10 cellular contexts compared by ENCODE assay signal in the genomic region with DNA sequence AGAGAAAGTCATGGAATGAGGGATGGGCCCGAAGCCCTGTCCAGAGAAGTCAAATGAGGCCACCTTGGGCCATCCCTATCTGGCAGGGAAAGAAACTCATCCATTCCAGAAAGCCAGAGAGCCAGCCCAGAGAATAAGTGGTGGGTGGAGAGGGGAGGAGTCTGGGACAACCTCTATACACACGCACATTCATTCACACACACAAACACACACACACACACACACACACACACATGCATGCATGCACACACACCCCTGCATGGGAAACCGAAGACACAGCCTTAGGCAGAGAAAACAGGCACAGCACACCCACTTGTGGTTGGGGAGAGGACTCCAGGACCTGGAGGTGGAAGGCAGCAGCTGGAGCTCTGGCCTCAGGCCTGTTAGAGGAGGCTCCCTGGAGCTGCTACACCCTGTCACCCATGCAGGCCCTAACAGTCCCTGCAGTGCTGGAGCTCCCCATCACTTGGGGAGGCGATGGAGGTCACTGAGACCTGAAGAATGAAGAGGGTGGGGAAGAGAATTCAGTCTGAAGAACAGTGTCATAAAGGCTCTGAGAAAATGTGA. TPM values are rescaled to one million over a fixed set of nuclear protein-coding genes. Genes with fewer than 3 reads are reported as not detected.
DNase-seq lines count a peak whose midpoint lies in the region; ATAC-seq and TF ChIP-seq lines count a peak whose summit lies in the region.
"Had no signal": no experiment of that assay in that cellular context is flagged by ENCODE, and none has a peak within 500 bp of the region (broad histone marks: within the 10 kb centered on the region; RNA-seq: fewer than 3 reads in every experiment).

No MANE protein-coding gene starts in this region.

- DNase-seq in H9 (peak; percentile 27), amniotic epithelial cell (ENCODE audit: low read depth) (peak; percentile 60), left ventricle myocardium superior (peak; percentile 72), stromal cell of bone marrow (ENCODE audit: low read depth) (peak; percentile 28), NOMO-1 treated with DMSO at 0.1 percent for 48 hours (lab: John Stamatoyannopoulos, UW; ENCODE audit: unreplicated experiment) (no peak)
- DNase-seq in activated effector memory CD4-positive, alpha-beta T cell treated with anti-CD3 and anti-CD28 coated beads, Interleukin-2, amount 50 U/mL, for 16 hours, result no peak
- DNase-seq in stimulated activated CD4-positive, alpha-beta T cell treated with anti-CD3 and anti-CD28 coated beads, Interleukin-12 subunit alpha, Interleukin-12 subunit beta, amount 100 ng/mL, for 4 hours, result no peak
- DNase-seq: activated naive CD4-positive, alpha-beta T cell treated with Interleukin-2 at 50 U/mL for 16 hours; T-helper 9 cell had no signal

- H3K4me3 Mint-ChIP-seq in H9, result no peak overlapping the region

- H3T11ph ChIP-seq in H9 (ENCODE audit: low read length), result no peak overlapping the region

- H3K23ac ChIP-seq in H9 (ENCODE audit: insufficient read length, low read depth, low read length), result no peak overlapping the region

- H3K9ac ChIP-seq in H9 (ENCODE audit: extremely low read depth, insufficient read length, low read length), result no peak overlapping the region

- no peaks in the 10 kb centered on the region for H3K23me2 ChIP-seq in H9 (ENCODE audit: insufficient read length, low read depth, low read length, poor library complexity, severe bottlenecking)

- no peak overlapping the region for H3K4me2 ChIP-seq in H9 (ENCODE audit: insufficient read depth, insufficient read length, low read length)

- no peak overlapping the region for H4K5ac ChIP-seq in H9 (ENCODE audit: insufficient read length, low read depth, low read length)

- H3K79me2 ChIP-seq in H9 (ENCODE audit: insufficient read depth, low read length), result no peaks in the 10 kb centered on the region

- no peak overlapping the region for H3K56ac ChIP-seq in H9 (ENCODE audit: insufficient read length, low read depth, low read length)

- H3K4ac ChIP-seq in H9 (ENCODE audit: low read depth, low read length), result no peak overlapping the region

- no peak overlapping the region for H2BK120ac ChIP-seq in H9 (ENCODE audit: low read depth, low read length, poor library complexity, severe bottlenecking)

- no peaks in the 10 kb centered on the region for H4K20me1 ChIP-seq in H9 (ENCODE audit: control insufficient read depth, insufficient read depth, insufficient read length)

- no peak overlapping the region for H2BK12ac ChIP-seq in H9 (ENCODE audit: insufficient read length, low read depth, low read length)

- H3K4me1 ChIP-seq in H9 (ENCODE audit: insufficient read depth, low read length), result no peaks in the 10 kb centered on the region

- no peak overlapping the region for H2BK20ac ChIP-seq in H9 (ENCODE audit: low read depth, low read length, poor library complexity, severe bottlenecking)

- WGBS in H9 (ENCODE audit: extremely low coverage, insufficient read length, low lambda C conversion rate), result no CpG with 5 or more reads among the region's 4 CpGs

- H3K18ac ChIP-seq in H9 (ENCODE audit: insufficient read length, low read depth, low read length), result no peak overlapping the region

- intact Hi-C loops in left ventricle myocardium superior (cut with micrococcal nuclease), result no loop called here

- no peak overlapping the region for H3K27ac Mint-ChIP-seq in H9

- no peaks in the 10 kb centered on the region for H3K79me1 ChIP-seq in H9 (ENCODE audit: insufficient read depth, low read depth, low read length, poor library complexity, severe bottlenecking)

- no peaks in the 10 kb centered on the region for H3K4me1 Mint-ChIP-seq in H9

- ATAC-seq in left ventricle myocardium superior, result peak; percentile 84
- no peak for ATAC-seq in GM18498 (IDR thresholded peaks at IDR 0.05; ENCODE audit: unreplicated experiment)

- no peak overlapping the region for H3K27ac ChIP-seq in H9 (ENCODE audit: insufficient read length, low read depth, low read length)

- no peak overlapping the region for H2BK15ac ChIP-seq in H9 (ENCODE audit: low read depth, low read length)

- H4K91ac ChIP-seq in H9 (ENCODE audit: insufficient read length, low read depth, low read length), result no peak overlapping the region

- no peaks in the 10 kb centered on the region for H3K27me3 ChIP-seq in H9 (ENCODE audit: insufficient read depth, low read length)

- H2AFZ ChIP-seq in H9 (ENCODE audit: low read length), result no peak overlapping the region

- H2BK5ac ChIP-seq in H9 (ENCODE audit: insufficient read length, low read length), result no peak overlapping the region

- peaks cover 6% of the 10 kb centered on the region; the same call in 1 of the 2 replicates for H3K27me3 Mint-ChIP-seq in H9 (ENCODE audit: low read depth)

- H3K9me3 ChIP-seq in H9 (ENCODE audit: control insufficient read depth, low read depth, low read length), result no peaks in the 10 kb centered on the region

- no peak overlapping the region; the same call in 1 of the 2 replicates for H3K14ac ChIP-seq in H9 (ENCODE audit: insufficient read depth, low read length)

- no peak for TF ChIP-seq CTCF in H9 (conservative IDR thresholded peaks at IDR 0.05)

- H3K36me3 Mint-ChIP-seq in H9 (ENCODE audit: insufficient read depth in 1 of 3, low read depth in 3 of 3), result no peaks in the 10 kb centered on the region; a peak in 1 of 7 replicates

- H2AK5ac ChIP-seq in H9 (ENCODE audit: insufficient read length, low read length), result no peak overlapping the region

- H4K8ac ChIP-seq in H9 (replicated peaks; ENCODE audit: insufficient read length, low read depth, low read length), result no peak overlapping the region

- H3K9me3 Mint-ChIP-seq in H9, result peaks cover 0 to 5% of the 10 kb centered on the region in 2 experiments; a peak in 3 of 5 replicates

RNA-seq across cellular contexts. Expression of a gene that starts 38.0 kb away (rescaled TPM):
- total RNA-seq in H9 (2021), result 3.2 and 4.7 TPM in 2 replicates
- total RNA-seq in left ventricle myocardium superior, result 47.6 TPM

Comparison
In these comparisons a context has a peak if more than half of its experiments do, and no peak if none do; other contexts are left out.
1. DNase-seq: peak in H9 (single experiment), amniotic epithelial cell (single experiment), left ventricle myocardium superior (single experiment) and stromal cell of bone marrow (single experiment); none in activated effector memory CD4-positive, alpha-beta T cell treated with anti-CD3 and anti-CD28 coated beads, Interleukin-2, amount 50 U/mL, for 16 hours (single experiment), NOMO-1 treated with DMSO at 0.1 percent for 48 hours (single experiment) and stimulated activated CD4-positive, alpha-beta T cell treated with anti-CD3 and anti-CD28 coated beads, Interleukin-12 subunit alpha, Interleukin-12 subunit beta, amount 100 ng/mL, for 4 hours (single experiment).